11 cellular contexts compared by ENCODE assay signal in genomic region chr9:100406962-100407361, GRCh38.
"Had no signal": no experiment of that assay in that cellular context is flagged by ENCODE, and none has a peak within 500 bp of the region (broad histone marks: within the 10 kb centered on the region; RNA-seq: fewer than 3 reads in every experiment).

No MANE protein-coding gene starts in this region.

- H3K36me3 ChIP-seq: HAP-1 had no signal

- H3K9me3 ChIP-seq: HAP-1 had no signal

- H3K9ac ChIP-seq: GM23248 had no signal

- H3K27ac ChIP-seq: GM23248 had no signal

- H2AFZ ChIP-seq: GM23248, GM23338 had no signal

- DNase-seq: GM23248, GOT3, H7, H9, HCEC 1CT, HFFc6 had no signal

- H3K4me2 ChIP-seq: GM23338 had no signal

- H3K4me3 ChIP-seq: GM23248, GM23338, HAP-1 had no signal

- FAIRE-seq: H1, H54 had no signal

- ATAC-seq: GM23338, HCT116 had no signal
